In genomic region chr7:47635091-47636090, GRCh38 we compare ENCODE assay signal across 9 cellular contexts. TPM values are rescaled to one million over a fixed set of nuclear protein-coding genes. Genes with fewer than 3 reads are reported as not detected.
DNase-seq lines count a peak whose midpoint lies in the region; ATAC-seq and TF ChIP-seq lines count a peak whose summit lies in the region.
"Had no signal": no experiment of that assay in that cellular context is flagged by ENCODE, and none has a peak within 500 bp of the region (broad histone marks: within the 10 kb centered on the region; RNA-seq: fewer than 3 reads in every experiment).

No MANE protein-coding gene starts in this region.

- H3K9me3 Mint-ChIP-seq in activated CD4-positive, alpha-beta T cell treated with anti-CD3 and anti-CD28 coated beads, Interleukin-2, amount 10 ng/mL, durations not matched to agents 7 days and 5 days: no peaks in the 10 kb centered on the region
- no peaks in the 10 kb centered on the region for H3K9me3 Mint-ChIP-seq in memory B cell
- H3K9me3 Mint-ChIP-seq: naive thymus-derived CD8-positive, alpha-beta T cell had no signal

- TF ChIP-seq CTCF in ascending aorta (IDR thresholded peaks at IDR 0.05) (no peak), vagina (IDR thresholded peaks at IDR 0.05) (no peak)

- H3K4me1 Mint-ChIP-seq in activated CD4-positive, alpha-beta T cell treated with anti-CD3 and anti-CD28 coated beads, Interleukin-2, amount 10 ng/mL, durations not matched to agents 7 days and 5 days: no peaks in the 10 kb centered on the region
- peaks cover 31% of the 10 kb centered on the region for H3K4me1 Mint-ChIP-seq in memory B cell

- CTCF ChIA-PET in activated CD4-positive, alpha-beta T cell treated with anti-CD3 and anti-CD28 coated beads, Interleukin-2, amount 10 ng/mL, durations not matched to agents 7 days and 5 days (lab: Charles Lee): no interaction called here

- H3K27me3 ChIP-seq in ascending aorta: no peaks in the 10 kb centered on the region
- no peaks in the 10 kb centered on the region for H3K27me3 ChIP-seq in vagina

- H3K4me1 ChIP-seq in ascending aorta: peaks cover 18 to 31% of the 10 kb centered on the region in 2 donors
- peaks cover 37% of the 10 kb centered on the region for H3K4me1 ChIP-seq in vagina

- ATAC-seq in memory B cell (ENCODE audit: low read depth) (peak; percentile 41), GM21360 (IDR thresholded peaks at IDR 0.05; ENCODE audit: unreplicated experiment) (no peak)
- ATAC-seq: naive thymus-derived CD8-positive, alpha-beta T cell had no signal

- H3K27ac Mint-ChIP-seq in activated CD4-positive, alpha-beta T cell treated with anti-CD3 and anti-CD28 coated beads, Interleukin-2, amount 10 ng/mL, durations not matched to agents 7 days and 5 days: peak overlapping the region; percentile 64
- H3K27ac Mint-ChIP-seq in memory B cell: peak overlapping the region; percentile 78
- H3K27ac Mint-ChIP-seq: naive thymus-derived CD8-positive, alpha-beta T cell had no signal

- H3K4me3 Mint-ChIP-seq in activated CD4-positive, alpha-beta T cell treated with anti-CD3 and anti-CD28 coated beads, Interleukin-2, amount 10 ng/mL, durations not matched to agents 7 days and 5 days: no peak overlapping the region
- H3K4me3 Mint-ChIP-seq in memory B cell: peak overlapping the region; percentile 56
- H3K4me3 Mint-ChIP-seq: naive thymus-derived CD8-positive, alpha-beta T cell had no signal

- intact Hi-C loops in ascending aorta (cut with DNase I): loop anchor here (2.0 to 5.0 kb wide), 3 partner anchors 33 to 57 kb away; no protein-coding TSS in a partner anchor
- intact Hi-C loops in vagina (cut with DNase I): no loop called here

- H3K36me3 ChIP-seq in ascending aorta (no peaks in the 10 kb centered on the region), vagina (no peaks in the 10 kb centered on the region)

- POLR2A ChIA-PET in activated CD4-positive, alpha-beta T cell treated with anti-CD3 and anti-CD28 coated beads, Interleukin-2, amount 10 ng/mL, durations not matched to agents 7 days and 5 days (lab: Charles Lee): no interaction called here

- H3K9me3 ChIP-seq in ascending aorta (no peaks in the 10 kb centered on the region), vagina (no peaks in the 10 kb centered on the region)

- no peaks in the 10 kb centered on the region for H3K36me3 Mint-ChIP-seq in activated CD4-positive, alpha-beta T cell treated with anti-CD3 and anti-CD28 coated beads, Interleukin-2, amount 10 ng/mL, durations not matched to agents 7 days and 5 days (ENCODE audit: low read depth)
- H3K36me3 Mint-ChIP-seq in memory B cell: peaks cover 2% of the 10 kb centered on the region
- H3K36me3 Mint-ChIP-seq: naive thymus-derived CD8-positive, alpha-beta T cell had no signal

- H3K27ac ChIP-seq in ascending aorta (peak overlapping the region; percentile 83 to 85), vagina (peak overlapping the region; percentile 67)

- no peak for DNase-seq in activated CD4-positive, alpha-beta T cell treated with anti-CD3 and anti-CD28 coated beads, Interleukin-2, amount 10 ng/mL, durations not matched to agents 7 days and 5 days
- DNase-seq in activated CD4-positive, alpha-beta T cell treated with anti-CD3 and anti-CD28 coated beads, Interleukin-2, amount 50 U/mL, for 1 hour: no peak
- peak in 1 of 2 donors; percentile 77 for DNase-seq in ascending aorta (ENCODE audit: low spot score in 2 of 2)
- no peak for DNase-seq in memory B cell (ENCODE audit: low spot score in 2 of 2)
- no peak for DNase-seq in vagina (ENCODE audit: extremely low spot score in 2 of 2)
- DNase-seq in activated T-cell treated with anti-CD3 and anti-CD28 coated beads, Interleukin-2, amount 50 U/mL, for 1 hour: no peak
- no peak for DNase-seq in NOMO-1 treated with dmso at 0.1 percent for 144 hours (lab: John Stamatoyannopoulos, UW; ENCODE audit: unreplicated experiment)

- no peak for TF ChIP-seq POLR2A in vagina (IDR thresholded peaks at IDR 0.05)

- no peaks in the 10 kb centered on the region for H3K27me3 Mint-ChIP-seq in activated CD4-positive, alpha-beta T cell treated with anti-CD3 and anti-CD28 coated beads, Interleukin-2, amount 10 ng/mL, durations not matched to agents 7 days and 5 days
- H3K27me3 Mint-ChIP-seq in memory B cell: peaks cover 2% of the 10 kb centered on the region
- H3K27me3 Mint-ChIP-seq: naive thymus-derived CD8-positive, alpha-beta T cell had no signal

- H3K4me3 ChIP-seq in ascending aorta: peak overlapping the region in 1 of 2 donors; percentile 35
- H3K4me3 ChIP-seq in vagina: no peak overlapping the region

RNA-seq across cellular contexts. Expression of gene TNS3, which starts 53.5 kb away (rescaled TPM):
- total RNA-seq in activated CD4-positive, alpha-beta T cell treated with anti-CD3 and anti-CD28 coated beads, Interleukin-2, amount 10 ng/mL, durations not matched to agents 7 days and 5 days: not detected
- total RNA-seq in ascending aorta (89.8 TPM), vagina (36.8 TPM)

Comparison
In these comparisons a context has a peak if more than half of its experiments do, and no peak if none do; other contexts are left out.
1. RNA of gene TNS3, which starts 53.5 kb away (total RNA-seq): 89.8 TPM in ascending aorta (single experiment) and 36.8 TPM in vagina (single experiment); not detected in activated CD4-positive, alpha-beta T cell treated with anti-CD3 and anti-CD28 coated beads, Interleukin-2, amount 10 ng/mL, durations not matched to agents 7 days and 5 days; every median in the first group is over 10 times any median in the second.